28 cellular contexts compared by ENCODE assay signal in the genomic region with DNA sequence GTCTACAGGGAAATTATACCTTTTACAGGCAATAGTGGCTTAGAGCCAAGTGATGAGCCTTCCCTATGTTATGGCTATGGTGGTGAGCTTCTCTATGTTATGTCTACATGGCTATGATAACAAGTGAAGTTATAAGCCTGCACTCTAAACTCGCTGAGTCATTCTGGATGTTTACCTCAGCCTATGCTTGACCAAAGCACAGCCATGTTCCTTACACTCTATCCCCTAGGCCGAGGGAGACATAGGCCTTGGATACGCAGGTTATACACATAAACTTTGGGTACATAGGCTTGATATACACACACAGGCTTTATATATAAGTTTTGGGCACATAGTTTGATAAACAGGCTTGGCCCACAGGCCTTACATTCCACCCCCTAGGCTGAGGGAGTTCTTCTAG.
"Had no signal": no experiment of that assay in that cellular context is flagged by ENCODE, and none has a peak within 500 bp of the region (broad histone marks: within the 10 kb centered on the region; RNA-seq: fewer than 3 reads in every experiment).

No MANE protein-coding gene starts in this region.

- ATAC-seq: heart right ventricle; left cardiac atrium; left lung; naive thymus-derived CD8-positive, alpha-beta T cell; pancreas; sciatic nerve; stimulated activated naive CD8-positive, alpha-beta T cell treated with anti-CD3 and anti-CD28 coated beads, Interleukin-15, amount 100 ng/mL, for 72 hours had no signal

- DNase-seq: dermis blood vessel endothelial cell; effector memory CD4-positive, alpha-beta T cell; esophagus squamous epithelium; foreskin melanocyte; glutamatergic neuron; heart right ventricle; hippocampal formation; left cardiac atrium; left lung; mesendoderm; naive thymus-derived CD8-positive, alpha-beta T cell; retina; stimulated activated CD4-positive, alpha-beta T cell treated with anti-CD3 and anti-CD28 coated beads, Interleukin-12 subunit alpha, Interleukin-12 subunit beta, amount 100 ng/mL, for 4 hours; stimulated activated CD4-positive, alpha-beta T cell treated with anti-CD3 and anti-CD28 coated beads, Interleukin-1b, Interleukin-23, amount 100 ng/mL, for 48 hours; stimulated activated CD4-positive, alpha-beta T cell treated with anti-CD3 and anti-CD28 coated beads, Interleukin-4, amount 100 ng/mL, for 1 hour; stimulated activated CD8-positive, alpha-beta memory T cell treated with anti-CD3 and anti-CD28 coated beads, Interleukin-4, amount 100 ng/mL, for 48 hours; stimulated activated naive CD4-positive, alpha-beta T cell; stimulated activated naive CD8-positive, alpha-beta T cell treated with anti-CD3 and anti-CD28 coated beads, Interleukin-15, amount 100 ng/mL, for 72 hours; thyroid gland; trophoblast cell had no signal

- H3K4me3 ChIP-seq: coronary artery, esophagus squamous epithelium, heart right ventricle, left lung, pancreas, smooth muscle cell, thyroid gland had no signal

- H3K27ac ChIP-seq: coronary artery, esophagus squamous epithelium, heart right ventricle, left lung, neutrophil, pancreas, thyroid gland had no signal

- H3K27me3 Mint-ChIP-seq: naive thymus-derived CD8-positive, alpha-beta T cell; stimulated activated naive CD8-positive, alpha-beta T cell treated with anti-CD3 and anti-CD28 coated beads, Interleukin-15, amount 100 ng/mL, for 72 hours had no signal

- H3K9me3 Mint-ChIP-seq: naive thymus-derived CD8-positive, alpha-beta T cell; neural crest cell; stimulated activated naive CD8-positive, alpha-beta T cell treated with anti-CD3 and anti-CD28 coated beads, Interleukin-15, amount 100 ng/mL, for 72 hours had no signal

- H3K27me3 ChIP-seq: esophagus squamous epithelium, heart right ventricle, left lung, neutrophil, pancreas, thyroid gland had no signal

- H3K9me3 ChIP-seq: esophagus squamous epithelium, heart right ventricle, left lung, neutrophil, pancreas, thyroid gland had no signal

- H3K4me2 ChIP-seq: smooth muscle cell had no signal

- H3K4me1 ChIP-seq: esophagus squamous epithelium, left lung, pancreas, thyroid gland had no signal

- H3K4me3 Mint-ChIP-seq: naive thymus-derived CD8-positive, alpha-beta T cell; neural crest cell; stimulated activated naive CD8-positive, alpha-beta T cell treated with anti-CD3 and anti-CD28 coated beads, Interleukin-15, amount 100 ng/mL, for 72 hours had no signal

- H3K36me3 ChIP-seq: esophagus squamous epithelium, heart right ventricle, left lung, neutrophil, pancreas, thyroid gland had no signal

- FAIRE-seq: endothelial cell of umbilical vein, islet of Langerhans, pancreas had no signal
